In the genomic region with DNA sequence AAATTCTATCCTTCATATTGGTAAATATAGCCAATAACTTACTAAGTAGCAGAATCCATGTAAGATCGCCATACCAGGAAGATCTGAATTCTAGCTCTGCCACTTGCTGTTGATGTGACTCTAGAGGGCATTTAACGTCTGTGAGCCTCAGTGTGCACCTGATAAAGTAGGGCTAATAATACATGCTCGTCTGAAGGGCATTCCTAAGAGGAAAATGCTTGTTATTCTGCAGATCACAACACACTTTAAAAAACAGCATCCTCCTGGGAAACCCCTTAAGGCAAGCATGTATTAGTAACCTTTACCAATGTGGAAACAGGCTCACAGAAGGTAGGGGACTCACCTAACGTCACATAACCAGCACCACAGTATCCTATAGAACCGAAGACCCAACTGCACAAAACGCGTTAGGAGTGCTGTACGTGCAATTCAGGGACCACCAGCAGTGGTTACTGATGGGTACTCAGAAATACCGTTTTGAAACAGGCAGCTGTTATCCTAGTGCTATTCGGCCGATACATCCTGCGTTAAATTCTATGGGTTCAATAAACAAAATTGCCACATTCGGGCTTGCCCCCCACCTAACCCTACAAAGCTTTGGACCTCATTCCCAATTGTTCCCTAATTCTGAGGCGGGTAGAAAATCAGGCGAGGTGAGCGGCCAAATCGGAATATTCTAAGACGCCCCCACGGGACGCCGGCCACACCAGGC, we compare ENCODE assay signal across 7 cellular contexts. TPM values are rescaled to one million over a fixed set of nuclear protein-coding genes. Genes with fewer than 3 reads are reported as not detected.
A peak's percentile ranks its signal among the peaks of the same experiment; 100 is the strongest.
DNase-seq lines count a peak whose midpoint lies in the region; ATAC-seq and TF ChIP-seq lines count a peak whose summit lies in the region.

No MANE protein-coding gene starts in this region.

- H3K9me3 ChIP-seq in tibial nerve = no peaks in the 10 kb centered on the region

- POLR2A ChIA-PET in GM10248 (lab: Yijun Ruan, JAX) = no interaction called here
- POLR2A ChIA-PET in activated CD8-positive, alpha-beta T cell treated with anti-CD3 and anti-CD28 coated beads, Interleukin-2, amount 10 ng/mL, durations not matched to agents 7 days and 5 days (lab: Charles Lee) = no interaction called here

- no peak overlapping the region for H3K27ac ChIP-seq in tibial nerve

- DNase-seq in GM10248 (ENCODE audit: extremely low spot score) = peak; percentile 19
- peak; percentile 18 for DNase-seq in LoVo (ENCODE audit: low spot score)
- peak; percentile 20 for DNase-seq in activated CD8-positive, alpha-beta T cell treated with anti-CD3 and anti-CD28 coated beads, Interleukin-2, amount 10 ng/mL, durations not matched to agents 7 days and 5 days
- DNase-seq in kidney epithelial cell (ENCODE audit: low read depth) = no peak
- no peak for DNase-seq in tibial nerve (ENCODE audit: low spot score in 2 of 2)
- DNase-seq in putamen (ENCODE audit: low spot score) = no peak

- peaks cover 29% of the 10 kb centered on the region for H3K4me1 Mint-ChIP-seq in activated CD8-positive, alpha-beta T cell treated with anti-CD3 and anti-CD28 coated beads, Interleukin-2, amount 10 ng/mL, durations not matched to agents 7 days and 5 days (ENCODE audit: low read depth)

- no peak for TF ChIP-seq POLR2A in tibial nerve (IDR thresholded peaks at IDR 0.05)

- H3K27me3 ChIP-seq in kidney epithelial cell (ENCODE audit: control insufficient read depth, insufficient read depth, low read length) = no peaks in the 10 kb centered on the region
- no peaks in the 10 kb centered on the region for H3K27me3 ChIP-seq in tibial nerve

- H3K36me3 ChIP-seq in kidney epithelial cell (ENCODE audit: control insufficient read depth, insufficient read depth, low read length) (no peaks in the 10 kb centered on the region), tibial nerve (no peaks in the 10 kb centered on the region)

- H3K4me3 Mint-ChIP-seq in activated CD8-positive, alpha-beta T cell treated with anti-CD3 and anti-CD28 coated beads, Interleukin-2, amount 10 ng/mL, durations not matched to agents 7 days and 5 days = peak overlapping the region; percentile 96

- H3K4me3 ChIP-seq in kidney epithelial cell (ENCODE audit: low read depth, low read length) = peak overlapping the region; percentile 84
- peak overlapping the region; percentile 39 to 67 (median 56) for H3K4me3 ChIP-seq in tibial nerve

- H3K36me3 Mint-ChIP-seq in activated CD8-positive, alpha-beta T cell treated with anti-CD3 and anti-CD28 coated beads, Interleukin-2, amount 10 ng/mL, durations not matched to agents 7 days and 5 days (ENCODE audit: low read depth) = peaks cover 28% of the 10 kb centered on the region

- CTCF ChIA-PET in GM10248 (lab: Yijun Ruan, JAX) = interaction anchor here (1.1 to 1.5 kb wide), 2 partner anchors 18 to 32 kb away, joined by 3 read pairs; no protein-coding TSS in a partner anchor
- CTCF ChIA-PET in activated CD8-positive, alpha-beta T cell treated with anti-CD3 and anti-CD28 coated beads, Interleukin-2, amount 10 ng/mL, durations not matched to agents 7 days and 5 days (lab: Charles Lee) = interaction anchor here (0.6 to 1.6 kb wide), 4 partner anchors 11 to 1241 kb away, joined by 3 to 7 read pairs (median 3); no protein-coding TSS in a partner anchor

- TF ChIP-seq CTCF in GM10248 (IDR thresholded peaks at IDR 0.05; ENCODE audit: control extremely low read depth, extremely low read depth, low read depth, missing control alignments) = no peak
- no peak for TF ChIP-seq CTCF in kidney epithelial cell (IDR thresholded peaks at IDR 0.05; ENCODE audit: insufficient read depth, low read length, poor library complexity, severe bottlenecking)
- no peak for TF ChIP-seq CTCF in tibial nerve (IDR thresholded peaks at IDR 0.05)

- no peak for TF ChIP-seq EP300 in tibial nerve (IDR thresholded peaks at IDR 0.05)

- peaks cover 0 to 20% (median 7%) of the 10 kb centered on the region in 4 donors for H3K4me1 ChIP-seq in tibial nerve

- H3K27me3 Mint-ChIP-seq in activated CD8-positive, alpha-beta T cell treated with anti-CD3 and anti-CD28 coated beads, Interleukin-2, amount 10 ng/mL, durations not matched to agents 7 days and 5 days (ENCODE audit: low read depth) = peaks cover 27% of the 10 kb centered on the region

- WGBS in tibial nerve, 2 donors = 4 to 8% methylated on average over 21 of the region's 21 CpGs

- H3K27ac Mint-ChIP-seq in activated CD8-positive, alpha-beta T cell treated with anti-CD3 and anti-CD28 coated beads, Interleukin-2, amount 10 ng/mL, durations not matched to agents 7 days and 5 days = peak overlapping the region; percentile 92

- H3K9me3 Mint-ChIP-seq in activated CD8-positive, alpha-beta T cell treated with anti-CD3 and anti-CD28 coated beads, Interleukin-2, amount 10 ng/mL, durations not matched to agents 7 days and 5 days (ENCODE audit: insufficient read depth) = no peaks in the 10 kb centered on the region

- ATAC-seq in GM21529 (IDR thresholded peaks at IDR 0.05; ENCODE audit: unreplicated experiment) = peak; percentile 23
- peak; percentile 6 for ATAC-seq in activated CD8-positive, alpha-beta T cell treated with anti-CD3 and anti-CD28 coated beads, Interleukin-2, amount 10 ng/mL, durations not matched to agents 7 days and 5 days

RNA-seq across cellular contexts. Expression of a gene that starts 0.8 kb away (rescaled TPM):
- total RNA-seq in activated CD8-positive, alpha-beta T cell treated with anti-CD3 and anti-CD28 coated beads, Interleukin-2, amount 10 ng/mL, durations not matched to agents 7 days and 5 days = 10 to 100 TPM; 25.3 to 28.7 TPM
- total RNA-seq in kidney epithelial cell (8.9 and 10.7 TPM in 2 replicates), tibial nerve (not detected)

RNA-seq across cellular contexts. Expression of a gene that starts 46.4 kb away (rescaled TPM):
- not detected for total RNA-seq in activated CD8-positive, alpha-beta T cell treated with anti-CD3 and anti-CD28 coated beads, Interleukin-2, amount 10 ng/mL, durations not matched to agents 7 days and 5 days
- total RNA-seq in kidney epithelial cell (not detected in 2 replicates), tibial nerve (not detected)

Comparison
In these comparisons a context has a peak if more than half of its experiments do, and no peak if none do; other contexts are left out.
1. DNase-seq: peak in GM10248 (single experiment), LoVo (single experiment) and activated CD8-positive, alpha-beta T cell treated with anti-CD3 and anti-CD28 coated beads, Interleukin-2, amount 10 ng/mL, durations not matched to agents 7 days and 5 days (single experiment); none in kidney epithelial cell (single experiment), tibial nerve (0 of 2) and putamen (single experiment).